18 cellular contexts compared by ENCODE assay signal in the genomic region with DNA sequence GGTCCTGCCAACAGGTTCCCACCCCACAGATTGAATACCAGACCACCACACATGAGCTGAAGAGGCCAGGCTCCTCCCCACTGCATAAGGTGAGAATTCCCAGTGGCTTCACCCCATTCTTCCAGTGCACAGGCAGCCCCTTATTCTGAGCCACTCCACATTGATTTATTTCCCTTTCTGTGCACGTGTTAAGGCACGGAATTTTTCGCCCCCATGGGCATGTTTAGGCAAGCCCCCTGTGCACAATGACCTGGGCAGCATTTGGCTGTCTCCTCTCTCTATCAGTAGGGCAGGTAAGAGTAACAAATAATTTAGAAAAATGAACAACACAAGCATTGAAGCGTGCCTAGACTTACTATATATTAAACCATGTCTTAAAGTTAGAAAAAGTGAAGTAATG. TPM values are rescaled to one million over a fixed set of nuclear protein-coding genes. Genes with fewer than 3 reads are reported as not detected.
DNase-seq lines count a peak whose midpoint lies in the region; ATAC-seq and TF ChIP-seq lines count a peak whose summit lies in the region.
"Had no signal": no experiment of that assay in that cellular context is flagged by ENCODE, and none has a peak within 500 bp of the region (broad histone marks: within the 10 kb centered on the region; RNA-seq: fewer than 3 reads in every experiment).

No MANE protein-coding gene starts in this region.

- no peaks in the 10 kb centered on the region for H4K20me1 ChIP-seq in mammary epithelial cell (ENCODE audit: insufficient read depth, low read length)

- WGBS in mammary epithelial cell (ENCODE audit: low coverage, missing lambda C conversion rate): 10% methylated on average over 3 of the region's 4 CpGs

- no peaks in the 10 kb centered on the region for H3K79me2 ChIP-seq in mammary epithelial cell (ENCODE audit: insufficient read depth, low read length)
- H3K79me2 ChIP-seq: hepatocyte had no signal

- H3K4me2 ChIP-seq in mammary epithelial cell (ENCODE audit: insufficient read depth, low read depth, low read length): peak overlapping the region; percentile 70
- H3K4me2 ChIP-seq: hepatocyte had no signal

- peaks cover 3% of the 10 kb centered on the region for H3K36me3 ChIP-seq in mammary epithelial cell (ENCODE audit: insufficient read depth, low read length)
- peaks cover 0 to 14% of the 10 kb centered on the region in 2 donors for H3K36me3 ChIP-seq in ascending aorta

- BruUV-seq in mammary epithelial cell (replicated peaks; lab: Mats Ljungman, UMichigan): no TSS peak

- peak overlapping the region; percentile 60 for H2AFZ ChIP-seq in mammary epithelial cell (ENCODE audit: low read depth, low read length)
- H2AFZ ChIP-seq: hepatocyte had no signal

- no peak for DNase-seq in mammary epithelial cell
- DNase-seq in mucosa of gallbladder (ENCODE audit: low spot score): no peak
- no peak for DNase-seq in OCI-M2 (lab: John Stamatoyannopoulos, UW; ENCODE audit: unreplicated experiment)
- no peak for DNase-seq in ascending aorta (ENCODE audit: low spot score in 2 of 2)
- DNase-seq: activated CD4-positive, alpha-beta T cell treated with anti-CD3 and anti-CD28 coated beads, Interleukin-2, amount 10 ng/mL, durations not matched to agents 7 days and 5 days; activated T-cell treated with anti-CD3 and anti-CD28 coated beads for 4 hours; brain microvascular endothelial cell; CD4-positive, alpha-beta T cell; GDM1; NCI-H1417; OCI-M1; stimulated activated CD4-positive, alpha-beta T cell treated with anti-CD3 and anti-CD28 coated beads, Interleukin-15, amount 100 ng/mL, for 24 hours; stimulated activated naive B cell treated with anti-CD40 and anti-IgM and Interleukin-4, amounts not matched to agents 10 μg/mL and 1 μg/mL and 100 μg/mL, for 72 hours had no signal

- dilution Hi-C loops in mammary epithelial cell (cut with HindIII; ENCODE audit: low sequenced_read_pairs): no loop called here

- H3K27me3 ChIP-seq in mammary epithelial cell (ENCODE audit: insufficient read depth, low read length) (no peaks in the 10 kb centered on the region), ascending aorta (no peaks in the 10 kb centered on the region)
- H3K27me3 ChIP-seq: brain microvascular endothelial cell, hepatocyte, right atrium auricular region, tibial nerve had no signal

- TF ChIP-seq CTCF in mammary epithelial cell (conservative IDR thresholded peaks at IDR 0.05 in 1 of 2, IDR thresholded peaks at IDR 0.05 in 1 of 2; ENCODE audit: extremely low read depth in 1 of 2, insufficient read depth in 1 of 2, low read depth in 1 of 2, low read length in 2 of 2): no peak
- TF ChIP-seq CTCF in ascending aorta (IDR thresholded peaks at IDR 0.05): no peak

- CTCF ChIA-PET in mammary epithelial cell (lab: Charles Lee; ENCODE audit: low non-redundant PET): no interaction called here

- H3K4me3 ChIP-seq in mammary epithelial cell (replicated peaks in 1 of 3; ENCODE audit: insufficient read depth in 1 of 3, low read depth in 2 of 3, low read length in 3 of 3) (no peak overlapping the region), ascending aorta (no peak overlapping the region)
- H3K4me3 ChIP-seq: hepatocyte, right atrium auricular region, tibial nerve had no signal

- H3K27ac ChIP-seq in mammary epithelial cell (ENCODE audit: insufficient read depth, low read depth, low read length) (peak overlapping the region; percentile 75), ascending aorta (no peak overlapping the region)
- H3K27ac ChIP-seq: brain microvascular endothelial cell, hepatocyte, right atrium auricular region, tibial nerve had no signal

- H3K9me3 ChIP-seq in mammary epithelial cell (replicated peaks; ENCODE audit: insufficient read depth, low read length) (no peaks in the 10 kb centered on the region), ascending aorta (no peaks in the 10 kb centered on the region)
- H3K9me3 ChIP-seq: tibial nerve had no signal

- in situ Hi-C loops in mammary epithelial cell (cut with MboI; ENCODE audit: low sequenced_read_pairs in 2 of 2): no loop called here

- intact Hi-C loops in mammary epithelial cell (cut with micrococcal nuclease) (no loop called here), ascending aorta (cut with DNase I) (no loop called here)

- ATAC-seq in GM21515 (IDR thresholded peaks at IDR 0.05; ENCODE audit: unreplicated experiment) (peak; percentile 4), HG03432 (IDR thresholded peaks at IDR 0.05; ENCODE audit: unreplicated experiment) (peak; percentile 1)

- H3K9ac ChIP-seq in mammary epithelial cell (ENCODE audit: insufficient read depth, low read length): peak overlapping the region; percentile 11

- peaks cover 28% of the 10 kb centered on the region for H3K4me1 ChIP-seq in mammary epithelial cell (ENCODE audit: insufficient read depth, low read length)
- peaks cover 0 to 9% of the 10 kb centered on the region in 2 donors for H3K4me1 ChIP-seq in ascending aorta
- H3K4me1 ChIP-seq: right atrium auricular region had no signal

RNA-seq across cellular contexts. Expression of a gene that starts 15.2 kb away (rescaled TPM):
- total RNA-seq in mammary epithelial cell (10 to 100 TPM in 1 of 2 donors, 1 to 10 TPM in 1; 6.8 to 11.2 TPM), mucosa of gallbladder (2.2 TPM), ascending aorta (not detected)
- 9.2 TPM for polyA plus RNA-seq in mammary epithelial cell
- 4.5 TPM for polyA minus RNA-seq in mammary epithelial cell

RNA-seq across cellular contexts. Expression of a gene that starts 34.4 kb away (rescaled TPM):
- total RNA-seq in mammary epithelial cell: 10 to 100 TPM; 18.2 to 22.0 TPM
- 10.4 TPM for polyA plus RNA-seq in mammary epithelial cell
- 13.2 TPM for polyA minus RNA-seq in mammary epithelial cell
- total RNA-seq in mucosa of gallbladder: 18.7 TPM
- total RNA-seq in ascending aorta: 3.4 TPM

RNA-seq across cellular contexts. Expression of a gene that starts 34.5 kb away (rescaled TPM):
- total RNA-seq in mammary epithelial cell (10 to 100 TPM; 34.2 to 53.7 TPM), mucosa of gallbladder (50.5 TPM), ascending aorta (150 TPM)
- 23.5 TPM for polyA plus RNA-seq in mammary epithelial cell
- 13.5 TPM for polyA minus RNA-seq in mammary epithelial cell
